1 cellular context compared by ENCODE assay signal in genomic region chr21:14581902-14582457, GRCh38.
TF ChIP-seq lines count a peak whose summit lies in the region.

No MANE protein-coding gene starts in this region.

TF ChIP-seq in H1, 55 proteins besides CTCF, POLR2A, EP300 and RAD21:
- no peak for TF ChIP-seq MAFK (IDR thresholded peaks at IDR 0.05; ENCODE audit: low read depth, low read length)
- TF ChIP-seq NANOG (IDR thresholded peaks at IDR 0.05; ENCODE audit: insufficient read depth, low read depth, low read length, poor library complexity, severe bottlenecking): no peak
- TF ChIP-seq GTF2F1 (IDR thresholded peaks at IDR 0.05; ENCODE audit: borderline replicate concordance, low read depth, low read length): no peak
- no peak for TF ChIP-seq E2F6 (IDR thresholded peaks at IDR 0.05)
- no peak for TF ChIP-seq CHD1 (IDR thresholded peaks at IDR 0.05; ENCODE audit: low read depth, low read length)
- TF ChIP-seq RNF2 (IDR thresholded peaks at IDR 0.05; ENCODE audit: borderline replicate concordance, low read depth, low read length, missing control alignments, poor library complexity, severe bottlenecking): no peak
- no peak for TF ChIP-seq EGR1 (IDR thresholded peaks at IDR 0.05; ENCODE audit: borderline replicate concordance, low read depth, low read length)
- TF ChIP-seq SIN3A (conservative IDR thresholded peaks at IDR 0.05 in 1 of 2, IDR thresholded peaks at IDR 0.05 in 1 of 2; ENCODE audit: low read depth in 1 of 2, low read length in 2 of 2): no peak
- no peak for TF ChIP-seq PHF8 (conservative IDR thresholded peaks at IDR 0.05; ENCODE audit: low read depth, low read length)
- TF ChIP-seq RBBP5 (IDR thresholded peaks at IDR 0.05; ENCODE audit: borderline replicate concordance, low read depth, low read length): no peak
- TF ChIP-seq CHD7 (IDR thresholded peaks at IDR 0.05; ENCODE audit: insufficient replicate concordance, low read length): no peak
- no peak for TF ChIP-seq CBX5 (IDR thresholded peaks at IDR 0.05; ENCODE audit: low read depth, low read length)
- no peak for TF ChIP-seq SIRT6 (IDR thresholded peaks at IDR 0.05; ENCODE audit: low read length)
- TF ChIP-seq NRF1 (IDR thresholded peaks at IDR 0.05; ENCODE audit: low read depth, low read length): no peak
- no peak for TF ChIP-seq KDM4A (IDR thresholded peaks at IDR 0.05; ENCODE audit: low read depth, low read length, severe bottlenecking)
- no peak for TF ChIP-seq EZH2 (IDR thresholded peaks at IDR 0.05; ENCODE audit: low read depth, low read length, severe bottlenecking)
